In genomic region chr14:101623077-101623372, GRCh38 we compare ENCODE assay signal across 2 cellular contexts.
A peak's percentile ranks its signal among the peaks of the same experiment; 100 is the strongest.
TF ChIP-seq lines count a peak whose summit lies in the region.

No MANE protein-coding gene starts in this region.

TF ChIP-seq in A549, 52 proteins besides CTCF, POLR2A, EP300 and RAD21:
- TF ChIP-seq MAX (IDR thresholded peaks at IDR 0.05) (no peak), ZFP36 (IDR thresholded peaks at IDR 0.05; ENCODE audit: borderline replicate concordance, partially characterized antibody) (peak; percentile 19)

TF ChIP-seq in H1, 55 proteins besides CTCF, POLR2A, EP300 and RAD21:
- TF ChIP-seq KDM1A (IDR thresholded peaks at IDR 0.05; ENCODE audit: borderline replicate concordance, low read length) (peak; percentile 61; the same call in 1 of the 2 replicates), CBX8 (IDR thresholded peaks at IDR 0.05; ENCODE audit: borderline replicate concordance, low read depth, low read length) (no peak)
TF ChIP-seq in H1: peak in this region for 1.
